In the genomic region with DNA sequence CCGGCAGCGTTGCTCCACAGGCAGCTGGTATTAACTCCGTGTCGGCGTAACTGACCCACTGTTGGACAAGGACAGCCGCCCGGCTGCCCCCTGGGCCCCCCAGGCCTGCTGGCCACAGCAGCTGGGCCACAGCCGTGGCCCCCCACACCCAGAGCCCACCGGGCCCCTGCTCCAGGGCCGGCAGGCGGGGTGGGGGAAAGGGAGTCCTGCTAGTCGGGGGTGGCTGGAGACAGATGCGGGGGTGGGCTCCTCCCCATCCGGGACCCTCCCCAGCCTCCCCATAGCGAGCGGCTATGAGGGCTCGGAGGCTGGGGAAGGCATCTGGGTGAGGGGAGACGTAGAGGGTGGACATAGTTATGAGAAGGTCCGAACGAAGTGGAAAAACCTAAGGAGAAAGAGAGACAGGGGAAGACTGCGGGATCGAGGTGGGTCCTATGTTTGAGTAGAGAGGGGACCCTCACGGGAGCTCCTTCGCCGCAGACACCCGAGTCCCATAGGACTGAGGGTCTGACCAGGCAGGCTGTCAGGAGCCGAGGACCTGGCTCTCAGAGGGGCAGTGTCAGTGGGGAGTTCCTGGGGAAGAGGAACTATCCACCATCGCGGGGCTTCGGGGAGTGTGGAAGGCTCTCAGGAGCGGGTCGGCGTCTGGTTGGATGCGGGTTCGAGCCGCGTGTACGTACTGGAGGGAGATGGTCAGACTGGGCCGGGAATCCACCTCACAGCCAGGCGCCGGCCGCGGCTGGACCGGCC, we compare ENCODE assay signal across 7 cellular contexts. TPM values are rescaled to one million over a fixed set of nuclear protein-coding genes. Genes with fewer than 3 reads are reported as not detected.
DNase-seq lines count a peak whose midpoint lies in the region; ATAC-seq, FAIRE-seq and TF ChIP-seq lines count a peak whose summit lies in the region.

No MANE protein-coding gene starts in this region.

- no peak for FAIRE-seq in GM12891 (lab: Jason Lieb, UNC)

- no peaks in the 10 kb centered on the region for H3K9me3 Mint-ChIP-seq in neural crest cell

- H3K4me3 Mint-ChIP-seq in T-helper 17 cell (peak overlapping the region; percentile 95), neural crest cell (peak overlapping the region; percentile 99)

- H3K4me1 Mint-ChIP-seq in T-helper 17 cell (peaks cover 36% of the 10 kb centered on the region), neural crest cell (peaks cover 28% of the 10 kb centered on the region)

- H3K4me3 ChIP-seq in esophagus squamous epithelium: peak overlapping the region; percentile 85 to 100 (median 88)

- DNase-seq in GM12891 (ENCODE audit: insufficient read length, low spot score) (peak; percentile 57), T-helper 17 cell (peak in 1 of 3 donors; percentile 12), esophagus squamous epithelium (lab: John Stamatoyannopoulos, UW) (no peak), neural crest cell (ENCODE audit: low read depth, low spot score) (no peak), Ammon's horn (ENCODE audit: low spot score) (no peak)

- H3K36me3 Mint-ChIP-seq in T-helper 17 cell (ENCODE audit: low read depth): peaks cover 8% of the 10 kb centered on the region
- H3K36me3 Mint-ChIP-seq in neural crest cell (ENCODE audit: low read depth): peaks cover 10% of the 10 kb centered on the region

- H3K27me3 Mint-ChIP-seq in T-helper 17 cell (no peaks in the 10 kb centered on the region), neural crest cell (ENCODE audit: low read depth) (no peaks in the 10 kb centered on the region)

- H3K27me3 ChIP-seq in esophagus squamous epithelium: no peaks in the 10 kb centered on the region

- intact Hi-C loops in esophagus squamous epithelium (cut with DNase I): no loop called here

- TF ChIP-seq CTCF in esophagus squamous epithelium (IDR thresholded peaks at IDR 0.05): no peak
- no peak for TF ChIP-seq CTCF in neural crest cell (conservative IDR thresholded peaks at IDR 0.05)

- H3K9me3 ChIP-seq in T-helper 17 cell (ENCODE audit: control insufficient read depth, low read length, poor library complexity, severe bottlenecking) (no peaks in the 10 kb centered on the region), esophagus squamous epithelium (no peaks in the 10 kb centered on the region)

- H3K27ac Mint-ChIP-seq in T-helper 17 cell (peak overlapping the region; percentile 98), neural crest cell (ENCODE audit: unreplicated experiment) (peak overlapping the region; percentile 100)

- ATAC-seq in HG02588 (IDR thresholded peaks at IDR 0.05; ENCODE audit: unreplicated experiment) (peak; percentile 4), T-helper 17 cell (peak; percentile 7), HG02840 (IDR thresholded peaks at IDR 0.05; ENCODE audit: low FRiP score, unreplicated experiment) (no peak)

- 1 to 2% methylated on average over 18 to 31 of the region's 44 CpGs for WGBS in esophagus squamous epithelium, 2 donors

- peaks cover 3 to 65% (median 16%) of the 10 kb centered on the region in 3 donors for H3K4me1 ChIP-seq in esophagus squamous epithelium

- peak overlapping the region; percentile 95 to 98 (median 96) for H3K27ac ChIP-seq in esophagus squamous epithelium

- TF ChIP-seq POLR2A in GM12891 (IDR thresholded peaks at IDR 0.05; ENCODE audit: low read depth, low read length) (no peak), esophagus squamous epithelium (IDR thresholded peaks at IDR 0.05) (no peak)

- peaks cover 0 to 43% (median 12%) of the 10 kb centered on the region in 3 donors for H3K36me3 ChIP-seq in esophagus squamous epithelium

TF ChIP-seq in GM12891, 5 proteins besides CTCF, POLR2A, EP300 and RAD21:
- TF ChIP-seq SPI1 (IDR thresholded peaks at IDR 0.05; ENCODE audit: low read depth, low read length) (no peak), POLR2AphosphoS5 (IDR thresholded peaks at IDR 0.05; ENCODE audit: low read depth, low read length) (no peak), PAX5 (IDR thresholded peaks at IDR 0.05; ENCODE audit: insufficient read depth, low read length, severe bottlenecking) (no peak), POU2F2 (IDR thresholded peaks at IDR 0.05; ENCODE audit: low read depth, low read length) (no peak), TAF1 (IDR thresholded peaks at IDR 0.05; ENCODE audit: low read depth, low read length) (no peak)
TF ChIP-seq in GM12891: peak in this region for 0.

RNA-seq across cellular contexts. Expression of a gene that starts 0.5 kb away (rescaled TPM):
- 50.1 TPM for polyA plus RNA-seq in GM12891 (2012; ENCODE audit: low read depth, missing spikeins)
- total RNA-seq in T-helper 17 cell (10 to 100 TPM; 58.0 to 73.7 TPM), esophagus squamous epithelium (10 to 100 TPM; 35.0 to 72.3 (median 45.5) TPM), neural crest cell (162 and 163 TPM in 2 replicates)

RNA-seq across cellular contexts. Expression of a gene that starts 11.7 kb away (rescaled TPM):
- polyA plus RNA-seq in GM12891 (2012; ENCODE audit: low read depth, missing spikeins): 106 TPM
- 10 to 100 TPM; 20.9 to 22.5 TPM for total RNA-seq in T-helper 17 cell
- 10 to 100 TPM; 27.1 to 70.8 (median 36.6) TPM for total RNA-seq in esophagus squamous epithelium
- total RNA-seq in neural crest cell: 122 and 135 TPM in 2 replicates

RNA-seq across cellular contexts. Expression of a gene that starts 17.9 kb away (rescaled TPM):
- 0.80 TPM for polyA plus RNA-seq in GM12891 (2012; ENCODE audit: low read depth, missing spikeins)
- total RNA-seq in T-helper 17 cell (1 to 10 TPM; 2.8 to 2.9 TPM), esophagus squamous epithelium (under 1 TPM; 0.22 to 0.80 (median 0.58) TPM), neural crest cell (2.0 and 2.7 TPM in 2 replicates)

RNA-seq across cellular contexts. Expression of a gene that starts 20.0 kb away (rescaled TPM):
- polyA plus RNA-seq in GM12891 (2012; ENCODE audit: low read depth, missing spikeins): 1.1 TPM
- total RNA-seq in T-helper 17 cell (1 to 10 TPM; 3.4 to 3.5 TPM), esophagus squamous epithelium (under 1 TPM; 0.35 to 0.97 (median 0.57) TPM), neural crest cell (1.5 and 1.8 TPM in 2 replicates)

RNA-seq across cellular contexts. Expression of a gene that starts 20.3 kb away (rescaled TPM):
- polyA plus RNA-seq in GM12891 (2012; ENCODE audit: low read depth, missing spikeins): 9.6 TPM
- total RNA-seq in T-helper 17 cell: 10 to 100 TPM; 15.1 to 20.2 TPM
- total RNA-seq in esophagus squamous epithelium: 100 to 1,000 TPM; 158 to 362 (median 223) TPM
- 70.3 and 72.3 TPM in 2 replicates for total RNA-seq in neural crest cell
